Comparison of ENCODE assay signal across 1 cellular context in the genomic region with DNA sequence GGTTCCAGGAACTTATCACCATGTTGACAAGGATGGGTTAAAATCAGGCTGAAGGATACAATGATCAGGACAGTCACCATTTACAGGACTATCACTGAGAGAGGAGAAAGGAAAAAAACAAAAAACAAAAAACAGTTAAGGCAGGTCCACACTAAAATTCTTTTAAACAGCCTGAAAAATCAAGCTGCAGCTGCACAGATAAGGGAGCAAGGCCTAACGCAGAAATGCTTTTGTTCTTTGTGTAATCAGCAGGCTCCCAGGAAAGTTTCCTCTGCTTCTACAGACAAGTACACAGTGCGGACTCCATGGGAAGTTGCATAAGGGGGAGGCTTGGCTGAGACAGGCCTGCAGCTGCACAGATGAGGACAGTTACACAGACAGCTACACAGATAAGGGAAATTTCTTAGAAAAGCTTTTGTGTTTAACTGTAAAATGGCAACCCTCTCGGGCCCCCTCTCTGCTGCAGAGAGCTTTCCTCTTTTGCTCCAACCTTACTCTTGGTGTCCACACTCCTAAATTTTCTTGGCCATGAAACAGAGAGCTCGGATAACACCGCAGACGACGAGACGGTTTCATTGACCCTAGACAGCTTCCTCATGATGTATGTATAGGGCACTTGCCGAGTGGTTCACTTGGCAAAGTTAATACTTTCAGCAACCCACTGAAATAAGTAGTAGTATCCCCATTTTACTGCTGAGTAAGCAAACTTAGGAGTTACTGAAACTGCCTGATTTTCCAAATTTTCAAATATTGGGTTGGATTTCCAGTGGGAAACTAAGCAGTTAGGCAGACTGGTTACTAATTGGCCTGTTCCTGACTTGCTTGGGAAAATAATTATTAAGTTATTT.
TF ChIP-seq lines count a peak whose summit lies in the region.

No MANE protein-coding gene starts in this region.

TF ChIP-seq in K562, 482 proteins besides CTCF, POLR2A, EP300 and RAD21 (continued from another document and continues in another):
- peak; percentile 87 for TF ChIP-seq ZNF395 (CRISPR knock-in tag; IDR thresholded peaks at IDR 0.05)
- TF ChIP-seq OTX1 (CRISPR knock-in tag; IDR thresholded peaks at IDR 0.05) = no peak
- no peak for TF ChIP-seq ATF1 (CRISPR knock-in tag; IDR thresholded peaks at IDR 0.05)
- peak; percentile 67 for TF ChIP-seq ATF1 (tag; IDR thresholded peaks at IDR 0.05)
- TF ChIP-seq POLR2B (IDR thresholded peaks at IDR 0.05; ENCODE audit: low read depth, partially characterized antibody) = peak; percentile 48
- peak; percentile 92 for TF ChIP-seq DMBX1 (CRISPR knock-in tag; IDR thresholded peaks at IDR 0.05; ENCODE audit: borderline replicate concordance)
- no peak for TF ChIP-seq ZNF445 (CRISPR knock-in tag; IDR thresholded peaks at IDR 0.05; ENCODE audit: low read depth)
- no peak for TF ChIP-seq PCBP2 (IDR thresholded peaks at IDR 0.05; ENCODE audit: low read depth, low read length, poor library complexity, severe bottlenecking)
- no peak for TF ChIP-seq U2AF1 (optimal IDR thresholded peaks at IDR 0.05; ENCODE audit: low read depth, low read length)
- TF ChIP-seq KAT2B (IDR thresholded peaks at IDR 0.05; ENCODE audit: low read depth, low read length) = no peak
- TF ChIP-seq EWSR1 (IDR thresholded peaks at IDR 0.05; ENCODE audit: borderline replicate concordance, low read depth, partially characterized antibody) = no peak
- TF ChIP-seq PREB (CRISPR knock-in tag; IDR thresholded peaks at IDR 0.05) = no peak
- TF ChIP-seq NR1H2 (CRISPR knock-in tag; IDR thresholded peaks at IDR 0.05) = no peak
- peak; percentile 35 for TF ChIP-seq TAF9B (IDR thresholded peaks at IDR 0.05; ENCODE audit: partially characterized antibody)
- no peak for TF ChIP-seq BRF1 (IDR thresholded peaks at IDR 0.05; ENCODE audit: borderline replicate concordance, extremely low read depth, insufficient read length)
- TF ChIP-seq NCOR1 (IDR thresholded peaks at IDR 0.05) = peak; percentile 99
- no peak for TF ChIP-seq HNRNPUL1 (IDR thresholded peaks at IDR 0.05; ENCODE audit: low read length)
- no peak for TF ChIP-seq GATAD2B (IDR thresholded peaks at IDR 0.05; ENCODE audit: borderline replicate concordance)
- TF ChIP-seq, protein P1, sequence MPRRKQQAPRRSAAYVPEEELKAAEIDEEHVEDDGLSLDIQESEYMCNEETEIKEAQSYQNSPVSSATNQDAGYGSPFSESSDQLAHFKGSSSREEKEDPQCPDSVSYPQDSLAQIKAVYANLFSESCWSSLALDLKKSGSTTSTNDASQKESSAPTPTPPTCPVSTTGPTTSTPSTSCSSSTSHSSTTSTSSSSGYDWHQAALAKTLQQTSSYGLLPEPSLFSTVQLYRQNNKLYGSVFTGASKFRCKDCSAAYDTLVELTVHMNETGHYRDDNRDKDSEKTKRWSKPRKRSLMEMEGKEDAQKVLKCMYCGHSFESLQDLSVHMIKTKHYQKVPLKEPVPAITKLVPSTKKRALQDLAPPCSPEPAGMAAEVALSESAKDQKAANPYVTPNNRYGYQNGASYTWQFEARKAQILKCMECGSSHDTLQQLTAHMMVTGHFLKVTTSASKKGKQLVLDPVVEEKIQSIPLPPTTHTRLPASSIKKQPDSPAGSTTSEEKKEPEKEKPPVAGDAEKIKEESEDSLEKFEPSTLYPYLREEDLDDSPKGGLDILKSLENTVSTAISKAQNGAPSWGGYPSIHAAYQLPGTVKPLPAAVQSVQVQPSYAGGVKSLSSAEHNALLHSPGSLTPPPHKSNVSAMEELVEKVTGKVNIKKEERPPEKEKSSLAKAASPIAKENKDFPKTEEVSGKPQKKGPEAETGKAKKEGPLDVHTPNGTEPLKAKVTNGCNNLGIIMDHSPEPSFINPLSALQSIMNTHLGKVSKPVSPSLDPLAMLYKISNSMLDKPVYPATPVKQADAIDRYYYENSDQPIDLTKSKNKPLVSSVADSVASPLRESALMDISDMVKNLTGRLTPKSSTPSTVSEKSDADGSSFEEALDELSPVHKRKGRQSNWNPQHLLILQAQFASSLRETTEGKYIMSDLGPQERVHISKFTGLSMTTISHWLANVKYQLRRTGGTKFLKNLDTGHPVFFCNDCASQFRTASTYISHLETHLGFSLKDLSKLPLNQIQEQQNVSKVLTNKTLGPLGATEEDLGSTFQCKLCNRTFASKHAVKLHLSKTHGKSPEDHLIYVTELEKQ (CRISPR knock-in tag; IDR thresholded peaks at IDR 0.05) = no peak
- TF ChIP-seq, protein P2, sequence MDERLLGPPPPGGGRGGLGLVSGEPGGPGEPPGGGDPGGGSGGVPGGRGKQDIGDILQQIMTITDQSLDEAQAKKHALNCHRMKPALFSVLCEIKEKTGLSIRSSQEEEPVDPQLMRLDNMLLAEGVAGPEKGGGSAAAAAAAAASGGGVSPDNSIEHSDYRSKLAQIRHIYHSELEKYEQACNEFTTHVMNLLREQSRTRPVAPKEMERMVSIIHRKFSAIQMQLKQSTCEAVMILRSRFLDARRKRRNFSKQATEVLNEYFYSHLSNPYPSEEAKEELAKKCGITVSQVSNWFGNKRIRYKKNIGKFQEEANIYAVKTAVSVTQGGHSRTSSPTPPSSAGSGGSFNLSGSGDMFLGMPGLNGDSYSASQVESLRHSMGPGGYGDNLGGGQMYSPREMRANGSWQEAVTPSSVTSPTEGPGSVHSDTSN (CRISPR knock-in tag; IDR thresholded peaks at IDR 0.05; ENCODE audit: low read depth) = no peak
- TF ChIP-seq, protein P2 (tag; conservative IDR thresholded peaks at IDR 0.05; ENCODE audit: low read depth) = peak; percentile 58
- no peak for TF ChIP-seq ZNF551 (CRISPR knock-in tag; IDR thresholded peaks at IDR 0.05)
- TF ChIP-seq PHTF2 (CRISPR knock-in tag; IDR thresholded peaks at IDR 0.05) = no peak
- TF ChIP-seq ZNF347 (CRISPR knock-in tag; IDR thresholded peaks at IDR 0.05; ENCODE audit: low read depth) = no peak
- TF ChIP-seq, protein P3, sequence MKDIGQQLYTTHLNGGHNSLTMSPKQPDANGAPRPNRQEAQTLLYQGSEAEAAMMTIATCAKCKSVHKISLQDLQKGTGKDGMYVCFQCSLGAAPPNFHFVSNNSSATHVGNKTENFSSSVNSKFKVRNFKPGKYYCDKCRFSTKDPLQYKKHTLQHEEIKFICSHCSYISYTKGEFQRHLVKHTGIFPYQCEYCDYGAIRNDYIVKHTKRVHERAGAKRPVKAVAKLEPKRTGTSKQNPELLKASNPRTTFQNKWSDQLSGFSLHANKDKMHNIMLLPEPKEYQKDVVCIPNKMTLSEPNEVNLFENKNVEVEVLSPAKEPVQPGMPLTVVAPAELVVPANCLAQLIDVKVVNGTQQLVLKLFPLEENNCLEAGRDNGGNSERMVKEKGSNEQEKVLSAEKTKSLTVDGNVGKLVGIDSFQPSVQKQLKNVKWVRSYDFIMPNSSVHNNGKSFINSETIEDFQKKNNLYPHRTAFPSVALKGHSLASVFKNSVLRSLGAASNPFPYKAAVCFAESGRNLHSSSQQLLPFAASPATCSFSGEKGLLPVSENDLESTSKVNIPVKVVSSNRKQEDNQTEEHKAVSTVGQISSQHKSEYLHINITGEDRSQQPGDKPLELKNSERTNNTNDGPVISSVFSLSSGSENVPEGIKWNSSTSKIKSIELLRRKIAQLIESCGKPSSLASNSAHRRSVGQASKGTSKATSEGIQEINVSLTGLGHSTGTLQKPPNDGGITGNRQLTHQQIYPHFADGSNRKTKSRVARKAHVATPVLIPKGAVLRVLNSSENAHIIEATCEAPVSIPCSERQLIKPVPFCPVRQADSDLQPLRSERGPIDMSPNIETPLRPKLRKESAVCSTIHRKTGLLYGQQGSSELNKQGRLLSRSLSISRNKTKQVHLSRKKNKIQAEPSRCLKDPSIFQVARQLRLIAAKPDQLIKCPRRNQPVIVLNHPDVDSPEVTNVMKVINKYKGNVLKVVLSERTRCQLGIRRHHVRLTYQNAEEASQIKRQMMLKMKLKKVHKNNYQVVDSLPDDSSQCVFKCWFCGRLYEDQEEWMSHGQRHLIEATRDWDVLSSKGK (CRISPR knock-in tag; IDR thresholded peaks at IDR 0.05) = no peak
- TF ChIP-seq, protein P4, sequence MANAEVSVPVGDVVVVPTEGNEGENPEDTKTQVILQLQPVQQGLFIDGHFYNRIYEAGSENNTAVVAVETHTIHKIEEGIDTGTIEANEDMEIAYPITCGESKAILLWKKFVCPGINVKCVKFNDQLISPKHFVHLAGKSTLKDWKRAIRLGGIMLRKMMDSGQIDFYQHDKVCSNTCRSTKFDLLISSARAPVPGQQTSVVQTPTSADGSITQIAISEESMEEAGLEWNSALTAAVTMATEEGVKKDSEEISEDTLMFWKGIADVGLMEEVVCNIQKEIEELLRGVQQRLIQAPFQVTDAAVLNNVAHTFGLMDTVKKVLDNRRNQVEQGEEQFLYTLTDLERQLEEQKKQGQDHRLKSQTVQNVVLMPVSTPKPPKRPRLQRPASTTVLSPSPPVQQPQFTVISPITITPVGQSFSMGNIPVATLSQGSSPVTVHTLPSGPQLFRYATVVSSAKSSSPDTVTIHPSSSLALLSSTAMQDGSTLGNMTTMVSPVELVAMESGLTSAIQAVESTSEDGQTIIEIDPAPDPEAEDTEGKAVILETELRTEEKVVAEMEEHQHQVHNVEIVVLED (CRISPR knock-in tag; IDR thresholded peaks at IDR 0.05) = no peak
- no peak for TF ChIP-seq ZNF253 (CRISPR knock-in tag; conservative IDR thresholded peaks at IDR 0.05)
- TF ChIP-seq SMARCE1 (IDR thresholded peaks at IDR 0.05) = peak; percentile 94
- 0 out of 4 replicates have a peak, but pooled peaks of 1 of the 2 experiments have one; percentile 37 for TF ChIP-seq KDM4B (IDR thresholded peaks at IDR 0.05; ENCODE audit: borderline replicate concordance in 2 of 2, low read depth in 1 of 2)
- no peak for TF ChIP-seq KLF13 (tag; IDR thresholded peaks at IDR 0.05; ENCODE audit: borderline replicate concordance, low read depth)
- no peak for TF ChIP-seq TCF15 (CRISPR knock-in tag; IDR thresholded peaks at IDR 0.05)
- TF ChIP-seq SNRNP70 (optimal IDR thresholded peaks at IDR 0.05; ENCODE audit: low read depth, low read length) = no peak
- peak; percentile 35; the same call in 1 of the 2 replicates for TF ChIP-seq L3MBTL2 (IDR thresholded peaks at IDR 0.05)
- TF ChIP-seq ZNF609 (CRISPR knock-in tag; IDR thresholded peaks at IDR 0.05; ENCODE audit: borderline replicate concordance) = no peak
- no peak for TF ChIP-seq TGIF2 (CRISPR knock-in tag; IDR thresholded peaks at IDR 0.05)
- TF ChIP-seq IRF2 (CRISPR knock-in tag; IDR thresholded peaks at IDR 0.05) = no peak
- TF ChIP-seq ZNF140 (CRISPR knock-in tag; IDR thresholded peaks at IDR 0.05) = no peak
- TF ChIP-seq NONO (IDR thresholded peaks at IDR 0.05; ENCODE audit: low read depth in 2 of 2, low read length in 1 of 2) = peak in 1 of 2 experiments; percentile 79; a peak in 2 of 4 replicates
- TF ChIP-seq MBD2 (IDR thresholded peaks at IDR 0.05; ENCODE audit: borderline replicate concordance, low read depth) = peak; percentile 77; the same call in 1 of the 2 replicates
- no peak for TF ChIP-seq MCM7 (IDR thresholded peaks at IDR 0.05)
